In genomic region chr12:94389482-94390129, GRCh38 we compare ENCODE assay signal across 8 cellular contexts.
DNase-seq lines count a peak whose midpoint lies in the region; ATAC-seq, FAIRE-seq and TF ChIP-seq lines count a peak whose summit lies in the region.
"Not testable (repeated sequence)": the region's sequence is repeated elsewhere in the genome, so short reads cannot be mapped to it uniquely, and the experiment has no call there.

No MANE protein-coding gene starts in this region.

- not testable (repeated sequence) for TF ChIP-seq EP300 in K562 (IDR thresholded peaks at IDR 0.05; ENCODE audit: low read length)

- intact Hi-C loops in K562 (cut with micrococcal nuclease); lower lobe of right lung (cut with DNase I); spleen (cut with DNase I; ENCODE audit: low total_unique reads): not testable (repeated sequence)

- TF ChIP-seq CTCF in K562 (IDR thresholded peaks at IDR 0.05 in 2 of 3, conservative IDR thresholded peaks at IDR 0.05 in 1 of 3; ENCODE audit: insufficient read depth in 2 of 3, low read depth in 1 of 3, low read length in 3 of 3); cardiac muscle cell (IDR thresholded peaks at IDR 0.05; ENCODE audit: low read depth, low read length); lower lobe of right lung (IDR thresholded peaks at IDR 0.05); spleen (IDR thresholded peaks at IDR 0.05 in 8 of 11, conservative IDR thresholded peaks at IDR 0.05 in 3 of 11): not testable (repeated sequence)

- not testable (repeated sequence) for BruUV-seq in K562 (replicated peaks; lab: Mats Ljungman, UMichigan)

- peak overlapping the region; percentile 72 for H3K4me3 ChIP-seq in HUES6 (ENCODE audit: low read depth, low read length)
- H3K4me3 ChIP-seq in K562, cardiac muscle cell, lower lobe of right lung, spleen: not testable (repeated sequence)
- H3K4me3 ChIP-seq in iPS-15b (ENCODE audit: low read depth, low read length): peak overlapping the region; percentile 68

- not testable (repeated sequence) for H3K9me3 ChIP-seq in HUES6 (ENCODE audit: control insufficient read depth, insufficient read depth, low read depth, low read length); K562 (replicated peaks; ENCODE audit: control insufficient read depth, insufficient read depth, low read depth, low read length); cardiac muscle cell (ENCODE audit: low read depth); iPS-15b (ENCODE audit: control insufficient read depth, insufficient read depth, low read length); lower lobe of right lung
- peaks cover 0 to 15% (median 9%) of the 10 kb centered on the region in 8 donors for H3K9me3 ChIP-seq in spleen

- not testable (repeated sequence) for H2AFZ ChIP-seq in K562 (ENCODE audit: low read depth, low read length)

- not testable (repeated sequence) for H3K27ac ChIP-seq in HUES6 (ENCODE audit: low read depth, low read length); K562 (ENCODE audit: extremely low read depth, low read depth, low read length); lower lobe of right lung; spleen
- peak overlapping the region; percentile 22 for H3K27ac ChIP-seq in cardiac muscle cell

- peak; percentile 42; the same call in 1 of the 3 replicates for ATAC-seq in K562
- not testable (repeated sequence) for ATAC-seq in lower lobe of right lung

- not testable (repeated sequence) for H3K27me3 ChIP-seq in HUES6 (ENCODE audit: control insufficient read depth, insufficient read depth, low read length); K562 (ENCODE audit: control insufficient read depth in 2 of 2, insufficient read depth in 2 of 2, low read length in 2 of 2); cardiac muscle cell; iPS-15b (ENCODE audit: control insufficient read depth, insufficient read depth, low read length); lower lobe of right lung (ENCODE audit: low read depth); spleen (replicated peaks in 1 of 7)

- H4K20me1 ChIP-seq in K562 (replicated peaks; ENCODE audit: control insufficient read depth, insufficient read depth, low read length): not testable (repeated sequence)

- CTCF ChIA-PET in K562 (lab: Yijun Ruan, JAX; ENCODE audit: low intra/inter-chr PET ratio): not testable (repeated sequence)

- peak; percentile 94 for DNase-seq in ELF-1 (ENCODE audit: low read depth, low spot score)
- peak; percentile 90 for DNase-seq in NCI-H69 (lab: John Stamatoyannopoulos, UW)
- peak in 2 of 4 experiments; percentile 5 to 26 for DNase-seq in K562 (ENCODE audit: extremely low read depth in 1 of 4, low spot score in 3 of 4)
- DNase-seq in cardiac muscle cell (ENCODE audit: low read depth in 1 of 2, low spot score in 1 of 2): peak in 1 of 2 donors; percentile 15
- DNase-seq in lower lobe of right lung: peak; percentile 50
- DNase-seq in spleen: peak; percentile 57

- TF ChIP-seq RAD21 in K562 (CRISPR knock-in tag; conservative IDR thresholded peaks at IDR 0.05 in 1 of 2, IDR thresholded peaks at IDR 0.05 in 1 of 2): not testable (repeated sequence)

- not testable (repeated sequence) for H3K9me1 ChIP-seq in K562 (ENCODE audit: control insufficient read depth, insufficient read depth, low read length)

- 85% methylated on average over 16 of the region's 16 CpGs for WGBS in K562 (ENCODE audit: insufficient coverage, low coverage, missing lambda C conversion rate)
- WGBS in spleen, 5 donors: 90 to 96% (median 93%) methylated on average over 15 to 16 of the region's 16 CpGs

- H3K36me3 ChIP-seq in HUES6 (ENCODE audit: control insufficient read depth, insufficient read depth, low read length); cardiac muscle cell; iPS-15b (ENCODE audit: control insufficient read depth, insufficient read depth, low read length); lower lobe of right lung: not testable (repeated sequence)
- H3K36me3 ChIP-seq in K562 (ENCODE audit: control insufficient read depth, insufficient read depth, low read length): peaks cover 10% of the 10 kb centered on the region; the same call in 1 of the 3 replicates
- H3K36me3 ChIP-seq in spleen: peaks cover 0 to 22% (median 4%) of the 10 kb centered on the region in 6 donors

- POLR2A ChIA-PET in K562 (lab: Yijun Ruan, JAX): not testable (repeated sequence)

- not testable (repeated sequence) for FAIRE-seq in K562 (lab: Jason Lieb, UNC)

- H3K4me1 ChIP-seq in HUES6 (ENCODE audit: control insufficient read depth, insufficient read depth, low read length); K562 (replicated peaks in 1 of 2; ENCODE audit: control insufficient read depth in 2 of 2, insufficient read depth in 2 of 2, low read length in 2 of 2); iPS-15b (ENCODE audit: control insufficient read depth, insufficient read depth, low read length); lower lobe of right lung; spleen: not testable (repeated sequence)
- H3K4me1 ChIP-seq in cardiac muscle cell (ENCODE audit: low read depth): peaks cover 17% of the 10 kb centered on the region

- not testable (repeated sequence) for H3K79me2 ChIP-seq in K562 (ENCODE audit: control insufficient read depth, insufficient read depth, low read length)

- in situ Hi-C loops in K562 (cut with MboI): not testable (repeated sequence)

- H3K9ac ChIP-seq in HUES6 (ENCODE audit: low read length) (peak overlapping the region; percentile 79), iPS-15b (ENCODE audit: low read depth, low read length) (peak overlapping the region; percentile 61)
- not testable (repeated sequence) for H3K9ac ChIP-seq in K562 (ENCODE audit: insufficient read depth in 1 of 2, low read depth in 2 of 2, low read length in 2 of 2)

- H3K4me2 ChIP-seq in K562 (ENCODE audit: insufficient read depth, low read length): not testable (repeated sequence)

- TF ChIP-seq POLR2A in K562 (conservative IDR thresholded peaks at IDR 0.05); spleen (IDR thresholded peaks at IDR 0.05): not testable (repeated sequence)
